Comparison of ENCODE assay signal across 9 cellular contexts in the genomic region with DNA sequence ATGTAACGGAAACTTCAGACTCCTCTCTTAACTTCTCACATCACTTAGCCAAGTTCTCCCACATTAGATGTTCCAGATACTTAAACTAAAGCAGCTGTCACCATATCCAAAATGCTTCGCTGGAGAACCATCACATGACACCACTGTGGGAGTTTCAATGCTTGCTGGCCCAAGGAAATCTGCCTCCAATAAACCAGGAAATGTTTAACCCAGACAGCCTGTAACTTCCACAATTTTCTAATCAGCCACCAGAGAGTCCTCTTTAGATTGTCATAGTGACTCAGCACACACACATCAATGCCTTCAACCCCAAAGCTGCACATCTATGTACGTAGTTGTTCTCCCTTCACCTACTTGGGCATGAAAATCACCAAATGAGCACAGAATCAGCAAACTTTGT.
A peak's percentile ranks its signal among the peaks of the same experiment; 100 is the strongest.
DNase-seq lines count a peak whose midpoint lies in the region; ATAC-seq, FAIRE-seq and TF ChIP-seq lines count a peak whose summit lies in the region.
"Had no signal": no experiment of that assay in that cellular context is flagged by ENCODE, and none has a peak within 500 bp of the region (broad histone marks: within the 10 kb centered on the region; RNA-seq: fewer than 3 reads in every experiment).

No MANE protein-coding gene starts in this region.

- no peak for TF ChIP-seq CTCF in bronchial epithelial cell (IDR thresholded peaks at IDR 0.05; ENCODE audit: insufficient read depth, low read length, severe bottlenecking)
- no peak for TF ChIP-seq CTCF in lower lobe of right lung (IDR thresholded peaks at IDR 0.05)

- H3K27ac ChIP-seq in lower lobe of right lung, result peak overlapping the region; percentile 25

- intact Hi-C loops in lower lobe of right lung (cut with DNase I), result no loop called here
- intact Hi-C loops in activated T-helper 1 cell treated with anti-CD3 and anti-CD28 coated beads, Interleukin-12 subunit alpha, Interleukin-12 subunit beta, Interleukin-2, Interleukin-4 antibody, amounts not matched to agents 30 ng/mL and 10 ng/mL and 1 ng/mL, durations not matched to agents 14 hours and 24 hours and 36 hours (cut with micrococcal nuclease), result no loop called here

- H3K36me3 ChIP-seq in bronchial epithelial cell (ENCODE audit: control insufficient read depth, insufficient read depth, low read length) (no peaks in the 10 kb centered on the region), lower lobe of right lung (no peaks in the 10 kb centered on the region)

- H3K4me1 ChIP-seq in lower lobe of right lung, result no peaks in the 10 kb centered on the region

- no peaks in the 10 kb centered on the region for H3K36me3 Mint-ChIP-seq in activated T-helper 1 cell treated with anti-CD3 and anti-CD28 coated beads, Interleukin-12 subunit alpha, Interleukin-12 subunit beta, Interleukin-2, Interleukin-4 antibody, amounts not matched to agents 30 ng/mL and 10 ng/mL and 1 ng/mL, durations not matched to agents 14 hours and 24 hours and 36 hours (ENCODE audit: low read depth)

- no peaks in the 10 kb centered on the region for H3K4me1 Mint-ChIP-seq in activated T-helper 1 cell treated with anti-CD3 and anti-CD28 coated beads, Interleukin-12 subunit alpha, Interleukin-12 subunit beta, Interleukin-2, Interleukin-4 antibody, amounts not matched to agents 30 ng/mL and 10 ng/mL and 1 ng/mL, durations not matched to agents 14 hours and 24 hours and 36 hours (ENCODE audit: low read depth)

- no peaks in the 10 kb centered on the region for H3K9me3 Mint-ChIP-seq in activated T-helper 1 cell treated with anti-CD3 and anti-CD28 coated beads, Interleukin-12 subunit alpha, Interleukin-12 subunit beta, Interleukin-2, Interleukin-4 antibody, amounts not matched to agents 30 ng/mL and 10 ng/mL and 1 ng/mL, durations not matched to agents 14 hours and 24 hours and 36 hours
- H3K9me3 Mint-ChIP-seq: T-helper 1 cell treated with Interleukin-12 subunit alpha and Interleukin-12 subunit beta and Interleukin-4 antibody, amounts not matched to agents 30 μg/mL and 1 μg/mL, for 36 hours had no signal

- FAIRE-seq in bronchial epithelial cell (lab: Jason Lieb, UNC), result peak; percentile 88

- H3K4me3 ChIP-seq in bronchial epithelial cell (ENCODE audit: low read depth, low read length) (no peak overlapping the region), lower lobe of right lung (no peak overlapping the region)

- no peaks in the 10 kb centered on the region for H3K27me3 Mint-ChIP-seq in activated T-helper 1 cell treated with anti-CD3 and anti-CD28 coated beads, Interleukin-12 subunit alpha, Interleukin-12 subunit beta, Interleukin-2, Interleukin-4 antibody, amounts not matched to agents 30 ng/mL and 10 ng/mL and 1 ng/mL, durations not matched to agents 14 hours and 24 hours and 36 hours (ENCODE audit: insufficient read depth)

- no peak overlapping the region for H3K4me3 Mint-ChIP-seq in activated T-helper 1 cell treated with anti-CD3 and anti-CD28 coated beads, Interleukin-12 subunit alpha, Interleukin-12 subunit beta, Interleukin-2, Interleukin-4 antibody, amounts not matched to agents 30 ng/mL and 10 ng/mL and 1 ng/mL, durations not matched to agents 14 hours and 24 hours and 36 hours
- H3K4me3 Mint-ChIP-seq: T-helper 1 cell treated with Interleukin-12 subunit alpha and Interleukin-12 subunit beta and Interleukin-4 antibody, amounts not matched to agents 30 μg/mL and 1 μg/mL, for 36 hours had no signal

- in situ Hi-C loops in ACHN (cut with HindIII; ENCODE audit: low pct_ligation_motif_present, low pct_unique_long_range_greater_than_20kb, low sequenced_read_pairs), result no loop called here

- DNase-seq in ACHN (peak; percentile 77), Kasumi-1 (lab: John Stamatoyannopoulos, UW) (peak; percentile 88 to 89), bronchial epithelial cell (ENCODE audit: low read depth) (peak; percentile 72), lower lobe of right lung (no peak), HuH-7.5 (ENCODE audit: low spot score) (no peak)
- DNase-seq in activated T-helper 1 cell treated with anti-CD3 and anti-CD28 coated beads, Interleukin-12 subunit alpha, Interleukin-12 subunit beta, Interleukin-2, Interleukin-4 antibody, amounts not matched to agents 30 ng/mL and 10 ng/mL and 1 ng/mL, durations not matched to agents 14 hours and 24 hours and 36 hours (ENCODE audit: low spot score), result no peak

- H3K27ac Mint-ChIP-seq in activated T-helper 1 cell treated with anti-CD3 and anti-CD28 coated beads, Interleukin-12 subunit alpha, Interleukin-12 subunit beta, Interleukin-2, Interleukin-4 antibody, amounts not matched to agents 30 ng/mL and 10 ng/mL and 1 ng/mL, durations not matched to agents 14 hours and 24 hours and 36 hours, result no peak overlapping the region
- H3K27ac Mint-ChIP-seq: T-helper 1 cell treated with Interleukin-12 subunit alpha and Interleukin-12 subunit beta and Interleukin-4 antibody, amounts not matched to agents 30 μg/mL and 1 μg/mL, for 36 hours had no signal

- ATAC-seq in lower lobe of right lung (peak; percentile 50 to 76), GM19455 (IDR thresholded peaks at IDR 0.05; ENCODE audit: unreplicated experiment) (no peak), HG02840 (IDR thresholded peaks at IDR 0.05; ENCODE audit: low FRiP score, unreplicated experiment) (no peak)

- no peaks in the 10 kb centered on the region for H3K27me3 ChIP-seq in bronchial epithelial cell (ENCODE audit: control insufficient read depth, insufficient read depth, low read length)
- H3K27me3 ChIP-seq in lower lobe of right lung (ENCODE audit: low read depth), result no peaks in the 10 kb centered on the region

- no peaks in the 10 kb centered on the region for H3K9me3 ChIP-seq in lower lobe of right lung

Comparison
In these comparisons a context has a peak if more than half of its experiments do, and no peak if none do; other contexts are left out.
1. DNase-seq: peak in ACHN (single experiment), Kasumi-1 (2 of 2) and bronchial epithelial cell (single experiment); none in lower lobe of right lung (single experiment), activated T-helper 1 cell treated with anti-CD3 and anti-CD28 coated beads, Interleukin-12 subunit alpha, Interleukin-12 subunit beta, Interleukin-2, Interleukin-4 antibody, amounts not matched to agents 30 ng/mL and 10 ng/mL and 1 ng/mL, durations not matched to agents 14 hours and 24 hours and 36 hours (single experiment) and HuH-7.5 (single experiment).
2. ATAC-seq: peak in lower lobe of right lung (2 of 2); none in GM19455 (single experiment) and HG02840 (single experiment).